18 cellular contexts compared by ENCODE assay signal in genomic region chr7:129776397-129776792, GRCh38.
"Had no signal": no experiment of that assay in that cellular context is flagged by ENCODE, and none has a peak within 500 bp of the region (broad histone marks: within the 10 kb centered on the region; RNA-seq: fewer than 3 reads in every experiment).

No MANE protein-coding gene starts in this region.

- H3K36me3 Mint-ChIP-seq: naive B cell, type B pancreatic cell had no signal

- ATAC-seq: heart left ventricle, pancreas, right cardiac atrium had no signal

- H3K9me3 Mint-ChIP-seq: naive B cell, nephron, type B pancreatic cell had no signal

- H3K27ac Mint-ChIP-seq: naive B cell, nephron, progenitor cell of endocrine pancreas, type B pancreatic cell had no signal

- H3K36me3 ChIP-seq: heart left ventricle, pancreas, suprapubic skin, thyroid gland had no signal

- H3K9me3 ChIP-seq: heart left ventricle, pancreas, suprapubic skin, thyroid gland had no signal

- H3K4me3 ChIP-seq: coronary artery, heart left ventricle, pancreas, suprapubic skin, thyroid gland had no signal

- H3K27ac ChIP-seq: coronary artery, heart left ventricle, pancreas, suprapubic skin, thyroid gland had no signal

- DNase-seq: effector CD4-positive, alpha-beta T cell; foreskin melanocyte; heart left ventricle; hypothalamus; kidney glomerular epithelial cell; naive B cell; occipital lobe; pancreas; small intestine; stimulated activated CD4-positive, alpha-beta T cell treated with anti-CD3 and anti-CD28 coated beads, Interleukin-12 subunit alpha, Interleukin-12 subunit beta, amount 100 ng/mL, for 4 hours; stimulated activated naive CD4-positive, alpha-beta T cell treated with Interleukin-2 at 50 U/mL for 16 hours; thyroid gland had no signal

- H3K27me3 ChIP-seq: pancreas had no signal

- H3K4me3 Mint-ChIP-seq: nephron, type B pancreatic cell had no signal
